23 cellular contexts compared by ENCODE assay signal in the genomic region with DNA sequence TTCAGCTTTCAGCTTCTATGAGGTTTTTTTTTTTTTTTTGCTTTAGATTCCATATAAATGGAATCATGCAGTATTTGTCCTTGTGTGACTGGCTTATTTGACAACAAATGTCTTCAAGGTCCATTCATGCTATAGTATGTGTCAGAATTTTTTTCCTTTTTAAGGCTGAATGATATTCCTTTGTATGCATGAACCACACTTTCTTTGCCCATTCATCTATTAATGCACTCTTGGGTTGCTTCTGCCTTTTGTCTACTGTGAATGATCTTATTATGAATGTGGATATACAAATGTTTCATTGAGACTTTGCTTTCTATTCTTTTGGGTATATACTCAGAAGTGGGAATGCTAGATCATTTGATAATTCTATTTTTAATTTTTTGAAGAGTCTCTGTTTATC.
"Had no signal": no experiment of that assay in that cellular context is flagged by ENCODE, and none has a peak within 500 bp of the region (broad histone marks: within the 10 kb centered on the region; RNA-seq: fewer than 3 reads in every experiment).

No MANE protein-coding gene starts in this region.

- H3K4me3 Mint-ChIP-seq: stimulated activated effector memory CD8-positive, alpha-beta T cell treated with anti-CD3 and anti-CD28 coated beads, Interleukin-12 subunit alpha, Interleukin-12 subunit beta, amount 100 ng/mL, for 72 hours; stimulated activated memory B cell treated with anti-CD40 and anti-IgM and Interleukin-4, amounts not matched to agents 10 μg/mL and 1 μg/mL and 100 μg/mL, for 72 hours; stimulated activated naive B cell treated with anti-CD40 and anti-IgM and Interleukin-4, amounts not matched to agents 10 μg/mL and 1 μg/mL and 100 μg/mL, for 72 hours; stimulated activated naive CD8-positive, alpha-beta T cell treated with anti-CD3 and anti-CD28 coated beads, Interleukin-15, amount 100 ng/mL, for 72 hours; stimulated activated naive CD8-positive, alpha-beta T cell treated with anti-CD3 and anti-CD28 coated beads, Interleukin-15, Interleukin-2, amounts not matched to agents 100 ng/mL and 50 ng/mL, for 24 hours; type B pancreatic cell had no signal

- H3K36me3 Mint-ChIP-seq: stimulated activated effector memory CD8-positive, alpha-beta T cell treated with anti-CD3 and anti-CD28 coated beads, Interleukin-12 subunit alpha, Interleukin-12 subunit beta, amount 100 ng/mL, for 72 hours; stimulated activated memory B cell treated with anti-CD40 and anti-IgM and Interleukin-4, amounts not matched to agents 10 μg/mL and 1 μg/mL and 100 μg/mL, for 72 hours; stimulated activated naive B cell treated with anti-CD40 and anti-IgM and Interleukin-4, amounts not matched to agents 10 μg/mL and 1 μg/mL and 100 μg/mL, for 72 hours; type B pancreatic cell had no signal

- H3K27ac Mint-ChIP-seq: stimulated activated effector memory CD8-positive, alpha-beta T cell treated with anti-CD3 and anti-CD28 coated beads, Interleukin-12 subunit alpha, Interleukin-12 subunit beta, amount 100 ng/mL, for 72 hours; stimulated activated memory B cell treated with anti-CD40 and anti-IgM and Interleukin-4, amounts not matched to agents 10 μg/mL and 1 μg/mL and 100 μg/mL, for 72 hours; stimulated activated naive B cell treated with anti-CD40 and anti-IgM and Interleukin-4, amounts not matched to agents 10 μg/mL and 1 μg/mL and 100 μg/mL, for 72 hours; stimulated activated naive CD8-positive, alpha-beta T cell treated with anti-CD3 and anti-CD28 coated beads, Interleukin-15, amount 100 ng/mL, for 72 hours; stimulated activated naive CD8-positive, alpha-beta T cell treated with anti-CD3 and anti-CD28 coated beads, Interleukin-15, Interleukin-2, amounts not matched to agents 100 ng/mL and 50 ng/mL, for 24 hours; type B pancreatic cell had no signal

- ATAC-seq: stimulated activated effector memory CD8-positive, alpha-beta T cell treated with anti-CD3 and anti-CD28 coated beads, Interleukin-12 subunit alpha, Interleukin-12 subunit beta, amount 100 ng/mL, for 72 hours; stimulated activated memory B cell treated with anti-CD40 and anti-IgM and Interleukin-4, amounts not matched to agents 10 μg/mL and 1 μg/mL and 100 μg/mL, for 72 hours; stimulated activated naive B cell treated with anti-CD40 and anti-IgM and Interleukin-4, amounts not matched to agents 10 μg/mL and 1 μg/mL and 100 μg/mL, for 72 hours; stimulated activated naive CD8-positive, alpha-beta T cell treated with anti-CD3 and anti-CD28 coated beads, Interleukin-15, amount 100 ng/mL, for 72 hours; stimulated activated naive CD8-positive, alpha-beta T cell treated with anti-CD3 and anti-CD28 coated beads, Interleukin-15, Interleukin-2, amounts not matched to agents 100 U/mL and 50 U/mL, for 24 hours; upper lobe of right lung had no signal

- DNase-seq: stimulated activated CD4-positive, alpha-beta T cell treated with anti-CD3 and anti-CD28 coated beads, Interleukin-2, amount 100 ng/mL, for 48 hours; stimulated activated CD4-positive, alpha-beta T cell treated with anti-CD3 and anti-CD28 coated beads, Interleukin-4, amount 100 ng/mL, for 1 hour; stimulated activated CD4-positive, alpha-beta T cell treated with anti-CD3 and anti-CD28 coated beads, Interleukin-4, amount 100 ng/mL, for 24 hours; stimulated activated CD4-positive, alpha-beta T cell treated with anti-CD3 and anti-CD28 coated beads, Interleukin-4, amount 100 ng/mL, for 4 hours; stimulated activated CD8-positive, alpha-beta memory T cell treated with anti-CD3 and anti-CD28 coated beads, Interleukin-4, amount 100 ng/mL, for 48 hours; stimulated activated naive B cell treated with anti-CD40 and anti-IgM and Interleukin-4, amounts not matched to agents 10 μg/mL and 1 μg/mL and 100 μg/mL, for 72 hours; stimulated activated naive CD4-positive, alpha-beta T cell; stimulated activated naive CD4-positive, alpha-beta T cell treated with Interleukin-2 at 50 U/mL for 16 hours; stimulated activated naive CD8-positive, alpha-beta T cell treated with anti-CD3 and anti-CD28 coated beads, Interleukin-15, amount 100 ng/mL, for 72 hours; stimulated activated naive CD8-positive, alpha-beta T cell treated with anti-CD3 and anti-CD28 coated beads, Interleukin-15, Interleukin-2, amounts not matched to agents 100 U/mL and 50 U/mL, for 24 hours; stomach; substantia nigra; testis; thyroid gland; transverse colon; trophoblast cell; upper lobe of left lung; upper lobe of right lung; uterus had no signal

- H3K9me3 Mint-ChIP-seq: stimulated activated effector memory CD8-positive, alpha-beta T cell treated with anti-CD3 and anti-CD28 coated beads, Interleukin-12 subunit alpha, Interleukin-12 subunit beta, amount 100 ng/mL, for 72 hours; stimulated activated memory B cell treated with anti-CD40 and anti-IgM and Interleukin-4, amounts not matched to agents 10 μg/mL and 1 μg/mL and 100 μg/mL, for 72 hours; stimulated activated naive B cell treated with anti-CD40 and anti-IgM and Interleukin-4, amounts not matched to agents 10 μg/mL and 1 μg/mL and 100 μg/mL, for 72 hours; stimulated activated naive CD8-positive, alpha-beta T cell treated with anti-CD3 and anti-CD28 coated beads, Interleukin-15, amount 100 ng/mL, for 72 hours; stimulated activated naive CD8-positive, alpha-beta T cell treated with anti-CD3 and anti-CD28 coated beads, Interleukin-15, Interleukin-2, amounts not matched to agents 100 ng/mL and 50 ng/mL, for 24 hours; type B pancreatic cell had no signal
